18 cellular contexts compared by ENCODE assay signal in genomic region chr9:37451628-37452027, GRCh38. TPM values are rescaled to one million over a fixed set of nuclear protein-coding genes. Genes with fewer than 3 reads are reported as not detected.
DNase-seq lines count a peak whose midpoint lies in the region; TF ChIP-seq lines count a peak whose summit lies in the region.
"Had no signal": no experiment of that assay in that cellular context is flagged by ENCODE, and none has a peak within 500 bp of the region (broad histone marks: within the 10 kb centered on the region; RNA-seq: fewer than 3 reads in every experiment).

No MANE protein-coding gene starts in this region.

- H3K36me3 ChIP-seq in A673 (ENCODE audit: insufficient read depth, low read length, poor library complexity, severe bottlenecking) (no peaks in the 10 kb centered on the region), OCI-LY1 (ENCODE audit: insufficient read depth, low read length) (peaks cover 32% of the 10 kb centered on the region), rectal smooth muscle tissue (ENCODE audit: control insufficient read depth, insufficient read depth, low read length) (no peaks in the 10 kb centered on the region)
- H3K36me3 ChIP-seq: MG63, SJSA1 had no signal

- H3K4me1 ChIP-seq in A673 (ENCODE audit: insufficient read depth, low read length, poor library complexity, severe bottlenecking) (peaks cover 40% of the 10 kb centered on the region), OCI-LY1 (ENCODE audit: insufficient read depth, low read length, severe bottlenecking) (peaks cover 58% of the 10 kb centered on the region), rectal smooth muscle tissue (ENCODE audit: control insufficient read depth, insufficient read depth, low read length) (peaks cover 7% of the 10 kb centered on the region)

- no peaks in the 10 kb centered on the region for H3K9me3 Mint-ChIP-seq in HFFc6

- DNase-seq in A673 (ENCODE audit: low spot score) (no peak), coronary artery (ENCODE audit: low spot score) (peak; percentile 22), NCI-H774 (lab: John Stamatoyannopoulos, UW) (no peak), T-helper 2 cell (no peak), HFFc6 (no peak), G401 (ENCODE audit: low spot score) (no peak)
- DNase-seq: ACHN, DMS53, GF-D8, MG63, NCI-H1417, NCI-H1694 treated with DMSO at 0.1 percent for 48 hours, NCI-H446, NCI-H526 had no signal

- H3K27ac ChIP-seq in A673 (ENCODE audit: low read depth, low read length, poor library complexity, severe bottlenecking) = peak overlapping the region; percentile 62
- H3K27ac ChIP-seq in OCI-LY1 (ENCODE audit: low read depth, low read length, poor library complexity, severe bottlenecking) = peak overlapping the region; percentile 31
- no peak overlapping the region for H3K27ac ChIP-seq in coronary artery
- peak overlapping the region; percentile 10 for H3K27ac ChIP-seq in rectal smooth muscle tissue (ENCODE audit: low read depth, low read length)
- H3K27ac ChIP-seq: C4-2B, SJSA1 had no signal

- H3K4me3 ChIP-seq in A673 (ENCODE audit: low read depth, low read length, poor library complexity, severe bottlenecking) (no peak overlapping the region), OCI-LY1 (ENCODE audit: low read depth, low read length, poor library complexity, severe bottlenecking) (no peak overlapping the region), coronary artery (no peak overlapping the region), rectal smooth muscle tissue (ENCODE audit: low read length) (no peak overlapping the region)
- H3K4me3 ChIP-seq: MG63, SJSA1 had no signal

- no peak overlapping the region for H3K27ac Mint-ChIP-seq in HFFc6

- no peak overlapping the region for H2AFZ ChIP-seq in OCI-LY1 (ENCODE audit: low read length)

- peaks cover 18% of the 10 kb centered on the region for H3K36me3 Mint-ChIP-seq in HFFc6 (ENCODE audit: low read depth)

- BruUV-seq in A673 (replicated peaks; lab: Mats Ljungman, UMichigan) = no TSS peak

- H3K4me1 Mint-ChIP-seq in HFFc6 (ENCODE audit: low read depth) = peaks cover 52% of the 10 kb centered on the region

- no peaks in the 10 kb centered on the region for H3K9me2 ChIP-seq in OCI-LY1 (ENCODE audit: low read depth, low read length)

- H3F3A ChIP-seq in OCI-LY1 (ENCODE audit: insufficient read depth, low read length) = no peaks in the 10 kb centered on the region

- intact Hi-C loops in A673 (cut with micrococcal nuclease; ENCODE audit: unreplicated experiment) = no loop called here

- H3K27me3 Mint-ChIP-seq in HFFc6 (ENCODE audit: insufficient read depth) = peaks cover 2% of the 10 kb centered on the region

- in situ Hi-C loops in G401 (cut with HindIII; ENCODE audit: low sequenced_read_pairs) = no loop called here

- CTCF ChIA-PET in A673 (lab: Charles Lee) = no interaction called here

- no peak overlapping the region for H3K4me3 Mint-ChIP-seq in HFFc6

- H3K27me3 ChIP-seq in A673 (replicated peaks; ENCODE audit: insufficient read depth, low read depth, low read length, poor library complexity) (no peaks in the 10 kb centered on the region), OCI-LY1 (ENCODE audit: insufficient read depth, low read length) (no peaks in the 10 kb centered on the region), rectal smooth muscle tissue (ENCODE audit: control insufficient read depth, insufficient read depth, low read length) (no peaks in the 10 kb centered on the region)
- H3K27me3 ChIP-seq: MG63, SJSA1 had no signal

- no peak overlapping the region for H3K9ac ChIP-seq in OCI-LY1 (ENCODE audit: low read length)
- no peak overlapping the region for H3K9ac ChIP-seq in rectal smooth muscle tissue (ENCODE audit: low read length)

- no peak for TF ChIP-seq CTCF in A673 (conservative IDR thresholded peaks at IDR 0.05; ENCODE audit: low read depth, low read length)
- no peak for TF ChIP-seq CTCF in OCI-LY1 (IDR thresholded peaks at IDR 0.05; ENCODE audit: low read length)
- TF ChIP-seq CTCF in coronary artery (IDR thresholded peaks at IDR 0.05) = no peak
- no peak for TF ChIP-seq CTCF in HFFc6 (IDR thresholded peaks at IDR 0.05)

- H3K9me3 ChIP-seq in A673 (ENCODE audit: low read depth, low read length, poor library complexity, severe bottlenecking) (no peaks in the 10 kb centered on the region), OCI-LY1 (ENCODE audit: low read length) (no peaks in the 10 kb centered on the region)
- H3K9me3 ChIP-seq: MG63, SJSA1 had no signal

- no peak overlapping the region for H3K4me2 ChIP-seq in OCI-LY1 (ENCODE audit: low read length)

- H4K20me1 ChIP-seq in OCI-LY1 (ENCODE audit: insufficient read depth, low read length) = no peaks in the 10 kb centered on the region

- H3K79me2 ChIP-seq in OCI-LY1 (ENCODE audit: insufficient read depth, low read length) = peaks cover 84% of the 10 kb centered on the region

- POLR2A ChIA-PET in A673 (lab: Charles Lee; ENCODE audit: low non-redundant PET) = no interaction called here

RNA-seq across cellular contexts. Expression of gene ZBTB5, which starts 13.6 kb away (rescaled TPM):
- 17.2 and 18.0 TPM in 2 replicates for total RNA-seq in A673 (2021)
- 1 to 10 TPM; 4.6 to 5.9 (median 5.3) TPM for total RNA-seq in HFFc6 (2021; fragmentation: NEBNext Ultra II Directional; extraction: Animal tissue kit (Norgen Biotek cat#: 25700))
- total RNA-seq in G401 (2014; rRNA removed; shearing (Covaris generic)) = 18.8 and 20.7 TPM in 2 replicates

RNA-seq across cellular contexts. Expression of gene GRHPR, which starts 29.1 kb away (rescaled TPM):
- 102 and 118 TPM in 2 replicates for total RNA-seq in A673 (2021)
- total RNA-seq in HFFc6 (2021; fragmentation: NEBNext Ultra II Directional; extraction: Animal tissue kit (Norgen Biotek cat#: 25700)) = 100 to 1,000 TPM; 106 to 116 (median 111) TPM
- total RNA-seq in G401 (2014; rRNA removed; shearing (Covaris generic)) = 181 and 183 TPM in 2 replicates

RNA-seq across cellular contexts. Expression of gene POLR1E, which starts 34.1 kb away (rescaled TPM):
- total RNA-seq in A673 (2021) = 55.1 and 68.8 TPM in 2 replicates
- total RNA-seq in HFFc6 (2021; fragmentation: NEBNext Ultra II Directional; extraction: Animal tissue kit (Norgen Biotek cat#: 25700)) = 10 to 100 TPM; 31.0 to 38.5 (median 33.7) TPM
- 37.5 and 44.2 TPM in 2 replicates for total RNA-seq in G401 (2014; rRNA removed; shearing (Covaris generic))

Comparison
In these comparisons a context has a peak if more than half of its experiments do, and no peak if none do; other contexts are left out.
1. H3K27ac ChIP-seq: peak in A673 (single experiment), OCI-LY1 (single experiment) and rectal smooth muscle tissue (single experiment); none in coronary artery (0 of 2).